Comparison of ENCODE assay signal across 8 cellular contexts in the genomic region with DNA sequence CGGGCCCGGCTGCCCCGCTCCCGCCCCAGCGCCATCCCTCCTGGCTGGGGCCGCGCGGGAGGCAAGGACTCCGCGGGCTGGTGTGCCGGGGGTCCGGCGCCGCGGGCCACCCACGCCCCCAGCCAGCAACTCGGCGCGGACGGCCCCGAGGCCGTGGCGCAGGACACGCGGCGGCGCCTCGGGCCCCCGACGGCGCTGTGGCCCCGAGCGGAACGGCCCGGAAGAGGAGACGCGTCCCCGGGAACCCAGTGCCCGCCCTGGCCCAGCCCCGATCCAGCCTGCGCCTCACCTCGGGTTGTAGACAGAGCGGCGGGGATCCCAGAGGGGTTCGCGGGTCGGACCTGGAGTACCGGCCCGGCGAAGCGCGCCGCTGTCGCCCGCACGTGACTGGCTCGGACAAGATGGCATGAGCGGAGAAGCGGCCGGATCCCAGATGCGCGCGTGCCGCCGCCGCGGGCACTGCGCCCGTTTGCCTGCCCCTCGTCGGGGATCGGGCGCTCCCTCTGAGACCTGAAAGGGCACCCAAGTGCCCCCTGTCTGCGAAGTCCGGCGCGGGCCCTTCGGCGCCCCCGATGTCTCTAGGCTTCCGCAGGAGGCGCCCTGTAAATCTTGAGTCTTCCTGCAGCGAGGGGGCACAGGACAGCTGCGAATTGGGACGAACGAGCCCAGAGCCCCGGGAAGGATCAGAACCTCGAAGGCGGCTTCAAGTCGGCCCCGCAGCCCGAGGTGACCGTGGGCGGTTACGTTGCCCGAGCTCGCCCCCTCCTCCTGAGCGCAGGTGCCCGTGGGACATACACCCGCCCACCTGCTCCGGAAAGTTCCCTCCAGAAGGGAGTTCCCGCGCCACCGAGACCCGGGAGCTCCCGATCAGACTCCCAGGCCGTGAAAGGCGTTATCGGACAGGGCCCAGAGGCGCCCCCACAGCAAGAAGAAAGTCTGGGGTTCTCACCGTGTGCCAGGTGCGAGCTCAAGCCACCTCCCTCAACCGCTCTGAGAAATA. TPM values are rescaled to one million over a fixed set of nuclear protein-coding genes. Genes with fewer than 3 reads are reported as not detected.
A peak's percentile ranks its signal among the peaks of the same experiment; 100 is the strongest.
DNase-seq lines count a peak whose midpoint lies in the region; ATAC-seq and TF ChIP-seq lines count a peak whose summit lies in the region.

No MANE protein-coding gene starts in this region.

- H3K27me3 ChIP-seq in brain microvascular endothelial cell (replicated peaks): peaks cover 3% of the 10 kb centered on the region

- peak; percentile 63 for TF ChIP-seq CTCF in brain microvascular endothelial cell (IDR thresholded peaks at IDR 0.05; ENCODE audit: low read depth, low read length, missing control alignments)

- H3K4me1 Mint-ChIP-seq in immature natural killer cell: peaks cover 22 to 29% of the 10 kb centered on the region in 2 donors

- no peaks in the 10 kb centered on the region for H3K36me3 ChIP-seq in brain microvascular endothelial cell (replicated peaks)

- peak overlapping the region; percentile 75 to 90 (median 86) for H3K27ac Mint-ChIP-seq in immature natural killer cell

- ATAC-seq in GM19452 (IDR thresholded peaks at IDR 0.05; ENCODE audit: unreplicated experiment): peak; percentile 43

- peaks cover 10 to 12% (median 12%) of the 10 kb centered on the region in 3 donors for H3K27me3 Mint-ChIP-seq in immature natural killer cell (ENCODE audit: low read depth in 3 of 3)

- DNase-seq in CD1c-positive myeloid dendritic cell (ENCODE audit: extremely low spot score) (peak; percentile 58), HT-29 (ENCODE audit: low spot score) (peak; percentile 64), T-helper 9 cell (peak; percentile 54), brain microvascular endothelial cell (peak; percentile 9), immature natural killer cell (peak; percentile 71 to 73 (median 73)), NCI-H2029 treated with DMSO at 0.1 percent for 48 hours (lab: John Stamatoyannopoulos, UW) (no peak)
- DNase-seq in stimulated activated CD4-positive, alpha-beta T cell treated with anti-CD3 and anti-CD28 coated beads, Interleukin-12 subunit alpha, Interleukin-12 subunit beta, amount 100 ng/mL, for 4 hours: peak; percentile 47

- in situ Hi-C loops in brain microvascular endothelial cell (cut with HindIII; ENCODE audit: low pct_ligation_motif_present, low sequenced_read_pairs): no loop called here

- no peak overlapping the region for H3K27ac ChIP-seq in brain microvascular endothelial cell

- H3K4me3 ChIP-seq in brain microvascular endothelial cell (ENCODE audit: low read depth, low read length): peak overlapping the region; percentile 67

- peak overlapping the region; percentile 83 to 91 (median 89) for H3K4me3 Mint-ChIP-seq in immature natural killer cell

- H3K9me3 Mint-ChIP-seq in immature natural killer cell: no peaks in the 10 kb centered on the region

- H3K36me3 Mint-ChIP-seq in immature natural killer cell: no peaks in the 10 kb centered on the region

RNA-seq across cellular contexts. Expression of a gene that starts 0.6 kb away (rescaled TPM):
- total RNA-seq in HT-29 (2014; rRNA removed; shearing (Covaris generic)): 20.2 and 23.0 TPM in 2 replicates
- polyA plus RNA-seq in immature natural killer cell: 10 to 100 TPM in 2 of 3 donors, 1 to 10 TPM in 1; 6.6 to 12.9 (median 12.3) TPM
